ENCODE assay signal across 18 cellular contexts in the genomic region with DNA sequence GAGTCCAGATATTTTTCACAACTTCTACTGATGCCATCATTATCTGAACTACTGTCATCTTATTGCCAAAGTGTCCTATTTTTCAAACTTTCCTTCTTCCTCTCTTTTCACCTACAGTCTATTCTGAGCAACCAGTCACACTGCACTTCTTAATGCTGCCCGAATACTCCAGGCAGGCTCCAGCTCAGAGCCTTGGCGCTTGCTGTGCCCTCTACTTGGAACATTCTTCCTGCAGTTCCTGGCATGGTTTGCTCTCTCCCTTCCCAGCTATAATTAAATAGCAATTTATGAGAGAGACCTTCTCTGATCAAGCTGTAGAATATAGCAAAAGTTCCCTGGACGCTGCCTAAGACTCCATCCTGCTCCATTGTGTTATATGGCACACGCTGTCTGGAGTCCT.
DNase-seq lines count a peak whose midpoint lies in the region; ATAC-seq and TF ChIP-seq lines count a peak whose summit lies in the region.
"Had no signal": no experiment of that assay in that cellular context is flagged by ENCODE, and none has a peak within 500 bp of the region (broad histone marks: within the 10 kb centered on the region; RNA-seq: fewer than 3 reads in every experiment).

No MANE protein-coding gene starts in this region.

- peaks cover 13% of the 10 kb centered on the region for H3K27me3 Mint-ChIP-seq in Calu3 (ENCODE audit: unreplicated experiment)
- H3K27me3 Mint-ChIP-seq: CD4-positive, alpha-beta T cell; CD8-positive, alpha-beta memory T cell had no signal

- H3K27me3 ChIP-seq in layer of hippocampus (ENCODE audit: control insufficient read depth, insufficient read depth, low read length): no peaks in the 10 kb centered on the region
- H3K27me3 ChIP-seq: BE2C; BLaER1 treated with 17β-estradiol and CSF1 and Interleukin-3, amounts not matched to agents 10 nM and 100 nM had no signal

- H3K36me3 Mint-ChIP-seq in Calu3 (ENCODE audit: insufficient read depth, unreplicated experiment): no peaks in the 10 kb centered on the region
- H3K36me3 Mint-ChIP-seq: CD14-positive monocyte; CD8-positive, alpha-beta memory T cell had no signal

- CTCF ChIA-PET in Calu3 (lab: Charles Lee): no interaction called here

- peak; percentile 37 for DNase-seq in Ammon's horn (ENCODE audit: low spot score)
- DNase-seq in retina: peak; percentile 6
- DNase-seq in GF-D8 (lab: John Stamatoyannopoulos, UW): no peak
- no peak for DNase-seq in Calu3
- DNase-seq in activated CD8-positive, alpha-beta memory T cell treated with anti-CD3 and anti-CD28 coated beads for 24 hours: no peak
- DNase-seq: BE2C; CD4-positive, alpha-beta T cell; CD8-positive, alpha-beta memory T cell; DMS53; DMS79 treated with DMSO at 0.1 percent for 48 hours; GOT3; HFFc6 had no signal

- intact Hi-C loops in Calu3 (cut with micrococcal nuclease; ENCODE audit: unreplicated experiment): no loop called here

- no TSS peak for BruUV-seq in Calu3 (replicated peaks; lab: Mats Ljungman, UMichigan)

- no peak overlapping the region for H3K27ac Mint-ChIP-seq in Calu3 (ENCODE audit: unreplicated experiment)
- H3K27ac Mint-ChIP-seq: CD14-positive monocyte; CD4-positive, alpha-beta T cell; CD8-positive, alpha-beta memory T cell; HFFc6 had no signal

- no peaks in the 10 kb centered on the region for H3K4me1 Mint-ChIP-seq in Calu3 (ENCODE audit: low read depth, unreplicated experiment)
- H3K4me1 Mint-ChIP-seq: CD14-positive monocyte; CD8-positive, alpha-beta memory T cell had no signal

- H3K9me3 Mint-ChIP-seq in Calu3 (ENCODE audit: low read depth, unreplicated experiment): peaks cover 6% of the 10 kb centered on the region
- H3K9me3 Mint-ChIP-seq: CD4-positive, alpha-beta T cell had no signal

- H3K4me3 Mint-ChIP-seq in Calu3 (ENCODE audit: low read depth, unreplicated experiment): no peak overlapping the region
- H3K4me3 Mint-ChIP-seq: CD14-positive monocyte; CD4-positive, alpha-beta T cell; CD8-positive, alpha-beta memory T cell; HFFc6 had no signal

- no peak for TF ChIP-seq CTCF in Calu3 (IDR thresholded peaks at IDR 0.05; ENCODE audit: unreplicated experiment)

- no peak for ATAC-seq in GM21390 (IDR thresholded peaks at IDR 0.05; ENCODE audit: unreplicated experiment)

- H3K27ac ChIP-seq in cingulate gyrus (ENCODE audit: low read depth, low read length): peak overlapping the region; percentile 81
- peak overlapping the region; percentile 47 for H3K27ac ChIP-seq in layer of hippocampus (ENCODE audit: low read depth, low read length)
- H3K27ac ChIP-seq: 22Rv1; BLaER1 treated with 17β-estradiol and CSF1 and Interleukin-3, amounts not matched to agents 10 nM and 100 nM had no signal

Comparison
In these comparisons a context has a peak if more than half of its experiments do, and no peak if none do; other contexts are left out.
1. DNase-seq: peak in Ammon's horn (single experiment) and retina (single experiment); none in GF-D8 (single experiment), Calu3 (single experiment) and activated CD8-positive, alpha-beta memory T cell treated with anti-CD3 and anti-CD28 coated beads for 24 hours (single experiment).